Comparison of ENCODE assay signal across 9 cellular contexts in the genomic region with DNA sequence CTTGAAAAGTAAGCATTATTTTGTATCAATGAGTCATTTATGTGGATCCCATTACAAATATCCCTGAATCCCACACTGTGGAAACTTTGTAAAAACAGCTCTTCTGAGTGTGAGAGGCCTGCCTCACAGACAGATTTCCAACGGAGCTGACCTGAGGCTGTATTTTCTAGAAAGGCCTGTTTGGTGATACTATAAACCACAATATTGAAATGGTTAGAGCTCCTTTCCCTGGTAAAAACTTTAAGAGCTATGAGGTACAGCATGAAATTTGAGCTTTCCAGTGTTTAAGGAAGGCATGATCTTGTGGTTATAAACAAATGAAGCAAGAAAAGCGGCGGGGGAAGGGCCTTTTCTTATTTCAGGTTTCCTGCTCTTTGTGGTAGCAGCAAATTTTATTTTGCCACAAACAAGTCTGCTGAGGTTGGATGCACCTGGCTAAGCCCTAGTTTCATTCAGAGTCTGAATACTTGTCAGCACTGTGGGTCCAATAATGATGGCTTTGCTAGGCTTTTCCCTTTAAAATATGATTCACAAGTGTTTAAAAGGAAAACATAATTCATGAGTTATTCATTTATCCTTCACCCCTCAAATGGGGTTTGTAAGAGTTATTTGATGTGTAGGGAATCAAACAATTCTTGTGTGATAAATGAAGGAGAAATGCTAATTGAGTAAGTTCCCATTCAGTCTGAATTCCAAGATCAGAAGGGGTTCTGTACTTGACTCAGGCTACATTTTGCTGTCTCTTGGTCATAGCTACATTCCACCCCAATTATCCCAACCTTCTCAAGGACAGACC.
DNase-seq lines count a peak whose midpoint lies in the region; ATAC-seq, FAIRE-seq and TF ChIP-seq lines count a peak whose summit lies in the region.
"Had no signal": no experiment of that assay in that cellular context is flagged by ENCODE, and none has a peak within 500 bp of the region (broad histone marks: within the 10 kb centered on the region; RNA-seq: fewer than 3 reads in every experiment).

No MANE protein-coding gene starts in this region.

- H3K27me3 Mint-ChIP-seq in naive thymus-derived CD8-positive, alpha-beta T cell, result peaks cover 0 to 3% (median 0%) of the 10 kb centered on the region in 5 donors

- no peaks in the 10 kb centered on the region for H3K9me1 ChIP-seq in keratinocyte (ENCODE audit: control insufficient read depth, extremely low read depth, insufficient read depth, low read length)

- dilution Hi-C loops in keratinocyte (cut with MboI; ENCODE audit: extremely low pct_ligation_motif_present, low sequenced_read_pairs), result no loop called here

- H3K36me3 ChIP-seq in PC-9 (ENCODE audit: low read depth), result no peaks in the 10 kb centered on the region
- no peaks in the 10 kb centered on the region for H3K36me3 ChIP-seq in keratinocyte (ENCODE audit: control insufficient read depth in 2 of 2, extremely low read depth in 1 of 2, insufficient read depth in 2 of 2, low read length in 2 of 2)

- no peaks in the 10 kb centered on the region; the same call in 1 of the 2 replicates for H3K9me2 ChIP-seq in PC-9 (ENCODE audit: insufficient read depth)

- H3K4me2 ChIP-seq in PC-9, result peak overlapping the region; percentile 31
- H3K4me2 ChIP-seq in keratinocyte (ENCODE audit: control insufficient read depth, extremely low read depth, insufficient read depth, low read depth, low read length), result no peak overlapping the region

- no peaks in the 10 kb centered on the region for H4K20me1 ChIP-seq in PC-9 (ENCODE audit: insufficient read depth)
- H4K20me1 ChIP-seq in keratinocyte (ENCODE audit: control insufficient read depth, extremely low read depth, insufficient read depth, low read length), result no peaks in the 10 kb centered on the region

- H3K4me3 ChIP-seq in PC-9 (no peak overlapping the region), keratinocyte (ENCODE audit: control insufficient read depth in 2 of 3, extremely low read depth in 1 of 3, insufficient read depth in 2 of 3, low read depth in 1 of 3, low read length in 3 of 3) (no peak overlapping the region)

- TF ChIP-seq CTCF in PC-9 (conservative IDR thresholded peaks at IDR 0.05) (no peak), keratinocyte (optimal IDR thresholded peaks at IDR 0.05 in 1 of 3, IDR thresholded peaks at IDR 0.05 in 1 of 3, conservative IDR thresholded peaks at IDR 0.05 in 1 of 3; ENCODE audit: extremely low read depth in 1 of 3, insufficient read depth in 2 of 3, low read length in 3 of 3) (no peak)

- CTCF ChIA-PET in PC-9 (lab: Charles Lee), result no interaction called here

- ATAC-seq in GM19043 (IDR thresholded peaks at IDR 0.05; ENCODE audit: low read depth, unreplicated experiment), result peak; percentile 97
- peak; percentile 93 for ATAC-seq in HG02870 (IDR thresholded peaks at IDR 0.05; ENCODE audit: unreplicated experiment)
- no peak for ATAC-seq in naive thymus-derived CD8-positive, alpha-beta T cell

- H3K36me3 Mint-ChIP-seq in naive thymus-derived CD8-positive, alpha-beta T cell, result no peaks in the 10 kb centered on the region

- peak; percentile 2 to 59 for DNase-seq in PC-9
- no peak for DNase-seq in keratinocyte (ENCODE audit: low read depth, low spot score)
- DNase-seq in effector CD8-positive, alpha-beta T cell (lab: John Stamatoyannopoulos, UW), result no peak
- DNase-seq in substantia nigra (lab: John Stamatoyannopoulos, UW), result no peak
- DNase-seq in NCI-H2227 (lab: John Stamatoyannopoulos, UW; ENCODE audit: unreplicated experiment), result no peak
- no peak for DNase-seq in naive thymus-derived CD8-positive, alpha-beta T cell

- no peaks in the 10 kb centered on the region for H3K27me3 ChIP-seq in PC-9 (ENCODE audit: insufficient read depth, low read depth)
- H3K27me3 ChIP-seq in keratinocyte (ENCODE audit: control insufficient read depth, extremely low read depth, insufficient read depth, low read length), result no peaks in the 10 kb centered on the region

- H2AFZ ChIP-seq in PC-9, result no peak overlapping the region
- no peak overlapping the region for H2AFZ ChIP-seq in keratinocyte (ENCODE audit: control insufficient read depth, low read length)
- H2AFZ ChIP-seq: parathyroid adenoma had no signal

- no peak overlapping the region for H3K27ac Mint-ChIP-seq in naive thymus-derived CD8-positive, alpha-beta T cell

- no peaks in the 10 kb centered on the region; the same call in 1 of the 2 replicates for H3F3A ChIP-seq in PC-9 (ENCODE audit: insufficient read depth, low read depth)

- H3K27ac ChIP-seq in PC-9, result peak overlapping the region; percentile 26; the same call in 1 of the 2 replicates
- H3K27ac ChIP-seq in keratinocyte (ENCODE audit: control insufficient read depth, insufficient read depth, low read length), result no peak overlapping the region
- no peak overlapping the region for H3K27ac ChIP-seq in substantia nigra (ENCODE audit: low read depth, low read length, poor library complexity, severe bottlenecking)
- H3K27ac ChIP-seq: parathyroid adenoma had no signal

- H3K4me1 ChIP-seq in PC-9 (replicated peaks; ENCODE audit: insufficient read depth), result peaks cover 13% of the 10 kb centered on the region; the same call in 1 of the 2 replicates
- H3K4me1 ChIP-seq in keratinocyte (ENCODE audit: control insufficient read depth, extremely low read depth, insufficient read depth, low read length), result peaks cover 4% of the 10 kb centered on the region
- H3K4me1 ChIP-seq: parathyroid adenoma had no signal

- no TSS peak for BruUV-seq in PC-9 (replicated peaks; lab: Mats Ljungman, UMichigan)

- H3K9me3 ChIP-seq in PC-9 (ENCODE audit: insufficient read depth, low read depth) (no peaks in the 10 kb centered on the region), keratinocyte (ENCODE audit: control insufficient read depth, low read depth, low read length) (no peaks in the 10 kb centered on the region)

- peaks cover 0 to 14% (median 12%) of the 10 kb centered on the region in 4 donors for H3K4me1 Mint-ChIP-seq in naive thymus-derived CD8-positive, alpha-beta T cell

- no peaks in the 10 kb centered on the region for H3K9me3 Mint-ChIP-seq in naive thymus-derived CD8-positive, alpha-beta T cell

- no peak overlapping the region for H3K9ac ChIP-seq in keratinocyte (ENCODE audit: control insufficient read depth, extremely low read depth, insufficient read depth, low read length)
- H3K9ac ChIP-seq: parathyroid adenoma had no signal

- POLR2A ChIA-PET in PC-9 (lab: Charles Lee; ENCODE audit: unreplicated experiment), result no interaction called here
- POLR2A ChIA-PET in naive thymus-derived CD8-positive, alpha-beta T cell (lab: Charles Lee), result no interaction called here

- peak overlapping the region in 1 of 10 donors; percentile 7 for H3K4me3 Mint-ChIP-seq in naive thymus-derived CD8-positive, alpha-beta T cell

- intact Hi-C loops in PC-9 (cut with micrococcal nuclease; ENCODE audit: unreplicated experiment), result loop anchor here (10.0 kb wide), 1 partner anchor 85 kb away; no protein-coding TSS in a partner anchor

- FAIRE-seq in keratinocyte (lab: Jason Lieb, UNC), result peak; percentile 66

- H3K79me2 ChIP-seq in PC-9 (ENCODE audit: low read depth) (no peaks in the 10 kb centered on the region), keratinocyte (ENCODE audit: control insufficient read depth, insufficient read depth, low read length) (no peaks in the 10 kb centered on the region)
- H3K79me2 ChIP-seq: parathyroid adenoma had no signal

Comparison
In these comparisons a context has a peak if more than half of its experiments do, and no peak if none do; other contexts are left out.
1. ATAC-seq: peak in GM19043 (single experiment) and HG02870 (single experiment); none in naive thymus-derived CD8-positive, alpha-beta T cell (0 of 2).
2. DNase-seq: peak in PC-9 (2 of 2); none in keratinocyte (single experiment), effector CD8-positive, alpha-beta T cell (single experiment), substantia nigra (0 of 49), NCI-H2227 (single experiment) and naive thymus-derived CD8-positive, alpha-beta T cell (0 of 10).